ENCODE assay signal across 8 cellular contexts in genomic region chr15:77632760-77633133, GRCh38. TPM values are rescaled to one million over a fixed set of nuclear protein-coding genes. Genes with fewer than 3 reads are reported as not detected.
DNase-seq lines count a peak whose midpoint lies in the region; ATAC-seq and TF ChIP-seq lines count a peak whose summit lies in the region.

Gene LINGO1, minus strand, starts transcription at chr15:77632912. Its CDS starts 597 bp downstream, at chr15:77632315.

- intact Hi-C loops in Calu3 (cut with micrococcal nuclease; ENCODE audit: unreplicated experiment) (loop anchor here (10.0 kb wide), 1 partner anchor 528 kb away; no protein-coding TSS in a partner anchor), esophagus muscularis mucosa (cut with DNase I) (loop anchor here (10.0 kb wide), 1 partner anchor 192 kb away; no protein-coding TSS in a partner anchor)

- peaks cover 4% of the 10 kb centered on the region for H3K36me3 Mint-ChIP-seq in Calu3 (ENCODE audit: insufficient read depth, unreplicated experiment)
- H3K36me3 Mint-ChIP-seq in natural killer cell treated with Interleukin-12 subunit alpha and Interleukin-12 subunit beta and Interleukin-15 and Interleukin-18, amount 100 ng/mL, for 72 hours = no peaks in the 10 kb centered on the region

- peak within 1 kb of the TSS; percentile 89 for H2AFZ ChIP-seq in OCI-LY3 (ENCODE audit: low read depth, low read length)

- no peak for TF ChIP-seq POLR2A in esophagus muscularis mucosa (IDR thresholded peaks at IDR 0.05; ENCODE audit: low read depth)

- H3K36me3 ChIP-seq in OCI-LY3 (replicated peaks; ENCODE audit: low read depth, low read length) = no peaks in the 10 kb centered on the region
- no peaks in the 10 kb centered on the region for H3K36me3 ChIP-seq in esophagus muscularis mucosa

- H3K4me3 Mint-ChIP-seq in Calu3 (ENCODE audit: low read depth, unreplicated experiment) = peak within 1 kb of the TSS; percentile 58
- peak within 1 kb of the TSS; percentile 58 for H3K4me3 Mint-ChIP-seq in natural killer cell treated with Interleukin-12 subunit alpha and Interleukin-12 subunit beta and Interleukin-15 and Interleukin-18, amount 100 ng/mL, for 72 hours

- peak within 1 kb of the TSS; percentile 49 for H3K9ac ChIP-seq in OCI-LY3 (ENCODE audit: low read length)

- no peaks in the 10 kb centered on the region for H3K4me1 Mint-ChIP-seq in Calu3 (ENCODE audit: low read depth, unreplicated experiment)
- H3K4me1 Mint-ChIP-seq in natural killer cell treated with Interleukin-12 subunit alpha and Interleukin-12 subunit beta and Interleukin-15 and Interleukin-18, amount 100 ng/mL, for 72 hours (ENCODE audit: low read depth in 2 of 2) = peaks cover 0 to 8% of the 10 kb centered on the region in 2 donors

- peaks cover 85% of the 10 kb centered on the region for H3K27me3 Mint-ChIP-seq in Calu3 (ENCODE audit: unreplicated experiment)
- peaks cover 34 to 38% of the 10 kb centered on the region in 2 donors for H3K27me3 Mint-ChIP-seq in natural killer cell treated with Interleukin-12 subunit alpha and Interleukin-12 subunit beta and Interleukin-15 and Interleukin-18, amount 100 ng/mL, for 72 hours

- H3K9me3 ChIP-seq in OCI-LY3 (ENCODE audit: insufficient read depth, low read length) (no peaks in the 10 kb centered on the region), esophagus muscularis mucosa (no peaks in the 10 kb centered on the region)

- no peaks in the 10 kb centered on the region for H4K20me1 ChIP-seq in OCI-LY3 (ENCODE audit: insufficient read depth, low read length)

- no TSS peak for BruUV-seq in Calu3 (replicated peaks; lab: Mats Ljungman, UMichigan)

- no peak within 1 kb of the TSS for H3K27ac Mint-ChIP-seq in Calu3 (ENCODE audit: unreplicated experiment)
- no peak within 1 kb of the TSS for H3K27ac Mint-ChIP-seq in natural killer cell treated with Interleukin-12 subunit alpha and Interleukin-12 subunit beta and Interleukin-15 and Interleukin-18, amount 100 ng/mL, for 72 hours

- H3K27me3 ChIP-seq in OCI-LY3 (ENCODE audit: low read depth, low read length) = peaks cover 41% of the 10 kb centered on the region
- peaks cover 0 to 77% (median 38%) of the 10 kb centered on the region in 4 donors for H3K27me3 ChIP-seq in esophagus muscularis mucosa

- no peaks in the 10 kb centered on the region for H3K79me2 ChIP-seq in OCI-LY3 (ENCODE audit: low read length)

- no peak for TF ChIP-seq EP300 in esophagus muscularis mucosa (IDR thresholded peaks at IDR 0.05)

- peak within 1 kb of the TSS; percentile 75 for H3K4me3 ChIP-seq in OCI-LY3 (ENCODE audit: low read length)
- H3K4me3 ChIP-seq in esophagus muscularis mucosa = peak within 1 kb of the TSS; percentile 53 to 69 (median 56)

- CTCF ChIA-PET in Calu3 (lab: Charles Lee) = interaction anchor here (0.7 to 3.0 kb wide), 22 partner anchors 9 to 659 kb away, joined by 3 to 29 read pairs (median 4); no protein-coding TSS in a partner anchor

- peaks cover 13% of the 10 kb centered on the region for H3K4me1 ChIP-seq in OCI-LY3 (ENCODE audit: low read length)
- peaks cover 13 to 41% (median 33%) of the 10 kb centered on the region in 4 donors for H3K4me1 ChIP-seq in esophagus muscularis mucosa

- H3K27ac ChIP-seq in OCI-LY3 (ENCODE audit: low read length) (no peak within 1 kb of the TSS), esophagus muscularis mucosa (replicated peaks in 1 of 4) (peak within 1 kb of the TSS in 1 of 4 donors; percentile 6)

- no peak for TF ChIP-seq CTCF in Calu3 (IDR thresholded peaks at IDR 0.05; ENCODE audit: unreplicated experiment)
- no peak for TF ChIP-seq CTCF in OCI-LY3 (IDR thresholded peaks at IDR 0.05; ENCODE audit: low read depth, low read length)
- TF ChIP-seq CTCF in esophagus muscularis mucosa (IDR thresholded peaks at IDR 0.05) = no peak

- DNase-seq in Calu3 (peak; percentile 24), esophagus muscularis mucosa (ENCODE audit: extremely low spot score) (no peak), SHP77 (lab: John Stamatoyannopoulos, UW) (no peak)
- no peak for DNase-seq in natural killer cell treated with Interleukin-12 subunit alpha and Interleukin-12 subunit beta and Interleukin-15 and Interleukin-18, amount 100 ng/mL, for 72 hours (ENCODE audit: low spot score)
- DNase-seq in activated naive CD4-positive, alpha-beta T cell treated with anti-CD3 and anti-CD28 coated beads, Interleukin-2, amount 50 U/mL, for 16 hours = no peak

- ATAC-seq in natural killer cell treated with Interleukin-12 subunit alpha and Interleukin-12 subunit beta and Interleukin-15 and Interleukin-18, amount 100 ng/mL, for 72 hours = no peak
- no peak for ATAC-seq in esophagus mucosa
- no peak for ATAC-seq in GM19351 (IDR thresholded peaks at IDR 0.05; ENCODE audit: unreplicated experiment)

- H3K9me3 Mint-ChIP-seq in Calu3 (ENCODE audit: low read depth, unreplicated experiment) = no peaks in the 10 kb centered on the region
- no peaks in the 10 kb centered on the region for H3K9me3 Mint-ChIP-seq in natural killer cell treated with Interleukin-12 subunit alpha and Interleukin-12 subunit beta and Interleukin-15 and Interleukin-18, amount 100 ng/mL, for 72 hours

- WGBS in esophagus muscularis mucosa = 0% methylated on average over 14 of the region's 48 CpGs

- peak within 1 kb of the TSS; percentile 93 for H3K4me2 ChIP-seq in OCI-LY3 (ENCODE audit: low read length)

RNA-seq across cellular contexts. Expression of gene LINGO1, which starts in this region (rescaled TPM):
- 0.27 TPM in 1 of 2 replicates, not detected in the other for total RNA-seq in Calu3 (2022)
- total RNA-seq in esophagus muscularis mucosa = 1 to 10 TPM in 2 of 4 donors, under 1 TPM in 1, not detected in 1; 0.83 to 2.2 (median 1.0) TPM
- total RNA-seq in natural killer cell treated with Interleukin-12 subunit alpha and Interleukin-12 subunit beta and Interleukin-15 and Interleukin-18, amount 100 ng/mL, for 72 hours = not detected
- 0.32 TPM for total RNA-seq in esophagus mucosa

Comparison
In these comparisons a context has a peak if more than half of its experiments do, and no peak if none do; other contexts are left out.
1. Peak in DNase-seq in Calu3; RNA of the gene not detected or under 1 TPM.